Comparison of ENCODE assay signal across 1 cellular context in the genomic region with DNA sequence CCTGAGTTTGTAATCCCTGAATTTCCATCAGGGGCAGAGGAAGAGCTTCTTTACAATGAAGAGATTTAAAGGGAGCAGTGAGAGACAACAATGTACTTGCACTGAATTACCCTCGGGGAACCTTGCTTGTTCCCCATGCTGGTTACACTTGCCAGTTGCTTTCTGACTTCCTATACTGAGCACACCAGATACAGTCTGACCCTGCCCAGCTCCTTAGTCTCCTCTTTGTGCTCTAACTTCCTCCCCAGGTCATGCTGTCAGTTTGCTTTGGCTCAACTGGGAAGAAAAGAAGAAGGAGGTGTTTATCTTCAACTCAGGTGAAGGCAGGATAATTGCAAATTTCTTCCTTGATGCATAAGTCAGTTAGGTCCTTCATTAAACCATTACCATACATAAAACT.
TF ChIP-seq lines count a peak whose summit lies in the region.

No MANE protein-coding gene starts in this region.

TF ChIP-seq in IMR-90, 13 proteins besides CTCF, POLR2A, EP300 and RAD21 (continued from another document):
- TF ChIP-seq CHD1 (IDR thresholded peaks at IDR 0.05; ENCODE audit: low read depth, low read length) = no peak
- no peak for TF ChIP-seq MXI1 (IDR thresholded peaks at IDR 0.05; ENCODE audit: borderline replicate concordance, low read depth, low read length)
- TF ChIP-seq BHLHE40 (IDR thresholded peaks at IDR 0.05; ENCODE audit: low read depth, low read length) = no peak
- no peak for TF ChIP-seq FOS (IDR thresholded peaks at IDR 0.05; ENCODE audit: low read depth, low read length)
- TF ChIP-seq MAFK (IDR thresholded peaks at IDR 0.05; ENCODE audit: low read depth, low read length) = no peak
- TF ChIP-seq NFE2L2 (IDR thresholded peaks at IDR 0.05; ENCODE audit: low read depth, low read length) = no peak
